ENCODE assay signal across 1 cellular context in genomic region chr6:1055015-1055921, GRCh38.
TF ChIP-seq lines count a peak whose summit lies in the region.

No MANE protein-coding gene starts in this region.

TF ChIP-seq in HepG2, 621 proteins besides CTCF, POLR2A, EP300 and RAD21 (continued from another document and continues in another):
- TF ChIP-seq ZBED4 (CRISPR knock-in tag; IDR thresholded peaks at IDR 0.05; ENCODE audit: borderline replicate concordance) (no peak), NCOA2 (CRISPR knock-in tag; IDR thresholded peaks at IDR 0.05) (peak; percentile 100), GPN1 (CRISPR knock-in tag; IDR thresholded peaks at IDR 0.05; ENCODE audit: borderline replicate concordance) (no peak), ZNF891 (CRISPR knock-in tag; IDR thresholded peaks at IDR 0.05) (peak; percentile 72; the same call in 1 of the 2 replicates), ZNF768 (CRISPR knock-in tag; IDR thresholded peaks at IDR 0.05) (peak; percentile 69; the same call in 1 of the 2 replicates), MED1 (CRISPR knock-in tag; IDR thresholded peaks at IDR 0.05) (peak; percentile 87), ZNF547 (CRISPR knock-in tag; IDR thresholded peaks at IDR 0.05) (peak; percentile 38; the same call in 1 of the 2 replicates), ZNF550 (CRISPR knock-in tag; IDR thresholded peaks at IDR 0.05; ENCODE audit: borderline replicate concordance) (no peak), RFXAP (CRISPR knock-in tag; IDR thresholded peaks at IDR 0.05; ENCODE audit: borderline replicate concordance) (peak; percentile 85; the same call in 1 of the 2 replicates), IRF1 (CRISPR knock-in tag; IDR thresholded peaks at IDR 0.05; ENCODE audit: low read depth) (peak; percentile 68; the same call in 1 of the 2 replicates), ZNF562 (CRISPR knock-in tag; IDR thresholded peaks at IDR 0.05; ENCODE audit: borderline replicate concordance) (no peak), ZNF672 (CRISPR knock-in tag; IDR thresholded peaks at IDR 0.05) (no peak), KLF11 (CRISPR knock-in tag; IDR thresholded peaks at IDR 0.05) (peak; percentile 44; the same call in 1 of the 2 replicates), ZNF34 (CRISPR knock-in tag; IDR thresholded peaks at IDR 0.05; ENCODE audit: borderline replicate concordance) (0 out of 2 replicates have a peak, but pooled peaks have one; percentile 39), JUNB (CRISPR knock-in tag; IDR thresholded peaks at IDR 0.05; ENCODE audit: borderline replicate concordance) (peak; percentile 89; the same call in 1 of the 2 replicates), HNRNPL (IDR thresholded peaks at IDR 0.05; ENCODE audit: low read depth, low read length) (peak; percentile 68; the same call in 1 of the 2 replicates), ZBTB3 (CRISPR knock-in tag; IDR thresholded peaks at IDR 0.05; ENCODE audit: borderline replicate concordance, low read depth) (no peak; the same call in 1 of the 2 replicates), IKZF4 (CRISPR knock-in tag; IDR thresholded peaks at IDR 0.05; ENCODE audit: borderline replicate concordance, low read depth, not compliant biosample characterization) (peak; percentile 5), ZNF512B (CRISPR knock-in tag; IDR thresholded peaks at IDR 0.05; ENCODE audit: borderline replicate concordance) (peak; percentile 97), GATAD1 (CRISPR knock-in tag; IDR thresholded peaks at IDR 0.05) (0 out of 2 replicates have a peak, but pooled peaks have one; percentile 38), ZNF12 (CRISPR knock-in tag; IDR thresholded peaks at IDR 0.05) (peak; percentile 86), SPEN (CRISPR knock-in tag; IDR thresholded peaks at IDR 0.05; ENCODE audit: low read depth) (no peak), TFE3 (CRISPR knock-in tag; IDR thresholded peaks at IDR 0.05) (peak; percentile 81), CAMTA2 (CRISPR knock-in tag; IDR thresholded peaks at IDR 0.05; ENCODE audit: borderline replicate concordance) (0 out of 2 replicates have a peak, but pooled peaks have one; percentile 41), ETV6 (CRISPR knock-in tag; conservative IDR thresholded peaks at IDR 0.05) (peak; percentile 67; the same call in 1 of the 2 replicates), GATA4 (IDR thresholded peaks at IDR 0.05; ENCODE audit: borderline replicate concordance, low read depth) (peak; percentile 96), NKX3-1 (CRISPR knock-in tag; IDR thresholded peaks at IDR 0.05) (peak; percentile 92), ZNF451 (CRISPR knock-in tag; IDR thresholded peaks at IDR 0.05) (0 out of 2 replicates have a peak, but pooled peaks have one; percentile 57), NFRKB (IDR thresholded peaks at IDR 0.05) (no peak), KDM6A (CRISPR knock-in tag; IDR thresholded peaks at IDR 0.05; ENCODE audit: low read depth) (peak; percentile 97), KLF15 (CRISPR knock-in tag; IDR thresholded peaks at IDR 0.05; ENCODE audit: borderline replicate concordance) (peak; percentile 57; the same call in 1 of the 2 replicates), HOXD1 (CRISPR knock-in tag; IDR thresholded peaks at IDR 0.05) (peak; percentile 97), EHMT2 (IDR thresholded peaks at IDR 0.05; ENCODE audit: borderline replicate concordance, low read depth, low read length) (peak; percentile 61; the same call in 1 of the 2 replicates), HMG20B (CRISPR knock-in tag; conservative IDR thresholded peaks at IDR 0.05) (peak; percentile 94; the same call in 1 of the 2 replicates), PRPF4 (IDR thresholded peaks at IDR 0.05; ENCODE audit: low read depth, low read length, poor library complexity, severe bottlenecking) (no peak), HMGXB4 (CRISPR knock-in tag; IDR thresholded peaks at IDR 0.05; ENCODE audit: borderline replicate concordance in 1 of 2, low read depth in 1 of 2) (no peak; a peak in 2 of 4 replicates), MLXIP (CRISPR knock-in tag; IDR thresholded peaks at IDR 0.05; ENCODE audit: borderline replicate concordance) (peak; percentile 65; the same call in 1 of the 2 replicates), FOXM1 (CRISPR knock-in tag; IDR thresholded peaks at IDR 0.05) (no peak), ATF2 (CRISPR knock-in tag; IDR thresholded peaks at IDR 0.05) (peak; percentile 82), KDM1A (CRISPR knock-in tag; IDR thresholded peaks at IDR 0.05) (peak; percentile 90; the same call in 1 of the 2 replicates), RFX5 (IDR thresholded peaks at IDR 0.05; ENCODE audit: low read depth, low read length) (no peak), RORA (CRISPR knock-in tag; IDR thresholded peaks at IDR 0.05) (no peak), ZNF383 (CRISPR knock-in tag; IDR thresholded peaks at IDR 0.05; ENCODE audit: borderline replicate concordance) (no peak), POLR2AphosphoS5 (IDR thresholded peaks at IDR 0.05; ENCODE audit: low read depth, low read length) (peak; percentile 54), MBNL3 (CRISPR knock-in tag; conservative IDR thresholded peaks at IDR 0.05) (no peak), FOSL2 (CRISPR knock-in tag; IDR thresholded peaks at IDR 0.05) (peak; percentile 94), ZNF235 (CRISPR knock-in tag; IDR thresholded peaks at IDR 0.05; ENCODE audit: borderline replicate concordance) (no peak), TOPORS (CRISPR knock-in tag; IDR thresholded peaks at IDR 0.05) (peak; percentile 47; the same call in 1 of the 2 replicates), ZC3H13 (CRISPR knock-in tag; IDR thresholded peaks at IDR 0.05) (peak; percentile 90; the same call in 1 of the 2 replicates)
